ENCODE assay signal across 12 cellular contexts in genomic region chr16:78768723-78769122, GRCh38.
A peak's percentile ranks its signal among the peaks of the same experiment; 100 is the strongest.
DNase-seq lines count a peak whose midpoint lies in the region; ATAC-seq and FAIRE-seq lines count a peak whose summit lies in the region.
"Had no signal": no experiment of that assay in that cellular context is flagged by ENCODE, and none has a peak within 500 bp of the region (broad histone marks: within the 10 kb centered on the region; RNA-seq: fewer than 3 reads in every experiment).

No MANE protein-coding gene starts in this region.

- no peaks in the 10 kb centered on the region for H3K36me3 Mint-ChIP-seq in activated CD4-positive, alpha-beta T cell treated with anti-CD3 and anti-CD28 coated beads, Interleukin-2, amount 10 ng/mL, durations not matched to agents 7 days and 5 days (ENCODE audit: low read depth)
- peaks cover 13 to 14% of the 10 kb centered on the region in 2 donors for H3K36me3 Mint-ChIP-seq in naive B cell

- CTCF ChIA-PET in activated CD4-positive, alpha-beta T cell treated with anti-CD3 and anti-CD28 coated beads, Interleukin-2, amount 10 ng/mL, durations not matched to agents 7 days and 5 days (lab: Charles Lee) = interaction anchor here (0.7 to 4.7 kb wide), 4 partner anchors 9 to 94 kb away, joined by 3 to 27 read pairs (median 3); no protein-coding TSS in a partner anchor

- no peaks in the 10 kb centered on the region for H3K27me3 Mint-ChIP-seq in activated CD4-positive, alpha-beta T cell treated with anti-CD3 and anti-CD28 coated beads, Interleukin-2, amount 10 ng/mL, durations not matched to agents 7 days and 5 days
- H3K27me3 Mint-ChIP-seq in naive B cell = no peaks in the 10 kb centered on the region

- H3K4me3 Mint-ChIP-seq in activated CD4-positive, alpha-beta T cell treated with anti-CD3 and anti-CD28 coated beads, Interleukin-2, amount 10 ng/mL, durations not matched to agents 7 days and 5 days = peak overlapping the region; percentile 3
- H3K4me3 Mint-ChIP-seq in naive B cell = peak overlapping the region in 2 of 8 donors; percentile 1 to 2

- H3K27ac Mint-ChIP-seq in activated CD4-positive, alpha-beta T cell treated with anti-CD3 and anti-CD28 coated beads, Interleukin-2, amount 10 ng/mL, durations not matched to agents 7 days and 5 days = peak overlapping the region; percentile 78
- peak overlapping the region in 4 of 6 donors; percentile 34 to 84 (median 58) for H3K27ac Mint-ChIP-seq in naive B cell

- ATAC-seq in GM21390 (IDR thresholded peaks at IDR 0.05; ENCODE audit: unreplicated experiment) (peak; percentile 68), naive B cell (ENCODE audit: low read depth in 2 of 2) (no peak), HG03520 (IDR thresholded peaks at IDR 0.05; ENCODE audit: unreplicated experiment) (no peak)

- H3K4me1 Mint-ChIP-seq in activated CD4-positive, alpha-beta T cell treated with anti-CD3 and anti-CD28 coated beads, Interleukin-2, amount 10 ng/mL, durations not matched to agents 7 days and 5 days = peaks cover 19% of the 10 kb centered on the region
- H3K4me1 Mint-ChIP-seq in naive B cell = peaks cover 27 to 46% (median 39%) of the 10 kb centered on the region in 3 donors

- peak; percentile 93 for FAIRE-seq in GM18507 (lab: Jason Lieb, UNC)
- FAIRE-seq: colon had no signal

- POLR2A ChIA-PET in activated CD4-positive, alpha-beta T cell treated with anti-CD3 and anti-CD28 coated beads, Interleukin-2, amount 10 ng/mL, durations not matched to agents 7 days and 5 days (lab: Charles Lee) = no interaction called here

- DNase-seq in GM18507 (ENCODE audit: extremely low spot score, insufficient read length, low read depth) = no peak
- peak; percentile 18 for DNase-seq in activated CD4-positive, alpha-beta T cell treated with anti-CD3 and anti-CD28 coated beads, Interleukin-2, amount 10 ng/mL, durations not matched to agents 7 days and 5 days
- no peak for DNase-seq in naive B cell
- no peak for DNase-seq in HPDE6-E6E7 (ENCODE audit: extremely low spot score)
- no peak for DNase-seq in NCI-H1930 (lab: John Stamatoyannopoulos, UW)
- DNase-seq in NCI-H2029 treated with DMSO at 0.1 percent for 48 hours (lab: John Stamatoyannopoulos, UW) = no peak
- DNase-seq: GDM1, NCI-H1417 treated with DMSO at 0.1 percent for 48 hours, testis had no signal

- peaks cover 9% of the 10 kb centered on the region for H3K9me3 Mint-ChIP-seq in activated CD4-positive, alpha-beta T cell treated with anti-CD3 and anti-CD28 coated beads, Interleukin-2, amount 10 ng/mL, durations not matched to agents 7 days and 5 days
- peaks cover 0 to 1% (median 0%) of the 10 kb centered on the region in 7 donors for H3K9me3 Mint-ChIP-seq in naive B cell
